ENCODE assay signal across 8 cellular contexts in genomic region chr1:7478797-7479499, GRCh38.
DNase-seq lines count a peak whose midpoint lies in the region; ATAC-seq, FAIRE-seq and TF ChIP-seq lines count a peak whose summit lies in the region.

No MANE protein-coding gene starts in this region.

- no peak overlapping the region for H3K27ac Mint-ChIP-seq in CD14-positive monocyte

- H3K36me3 ChIP-seq in OCI-LY3 (replicated peaks; ENCODE audit: low read depth, low read length), result no peaks in the 10 kb centered on the region
- H3K36me3 ChIP-seq in sigmoid colon, result no peaks in the 10 kb centered on the region

- ATAC-seq in HG03342 (IDR thresholded peaks at IDR 0.05; ENCODE audit: unreplicated experiment), result no peak

- H3K27me3 Mint-ChIP-seq in CD14-positive monocyte (ENCODE audit: low read depth in 3 of 3), result no peaks in the 10 kb centered on the region

- no peak for TF ChIP-seq POLR2A in GM12891 (IDR thresholded peaks at IDR 0.05; ENCODE audit: low read depth, low read length)
- TF ChIP-seq POLR2A in sigmoid colon (IDR thresholded peaks at IDR 0.05), result no peak

- intact Hi-C loops in sigmoid colon (cut with DNase I) (loop anchor here (10.0 kb wide), 1 partner anchor 184 kb away; no protein-coding TSS in a partner anchor), CD14-positive monocyte (cut with micrococcal nuclease) (no loop called here)

- TF ChIP-seq CTCF in OCI-LY3 (IDR thresholded peaks at IDR 0.05; ENCODE audit: low read depth, low read length), result no peak
- TF ChIP-seq CTCF in sigmoid colon (IDR thresholded peaks at IDR 0.05), result no peak
- no peak for TF ChIP-seq CTCF in CD14-positive monocyte (IDR thresholded peaks at IDR 0.05)

- H3K4me3 ChIP-seq in OCI-LY3 (ENCODE audit: low read length) (no peak overlapping the region), sigmoid colon (no peak overlapping the region)

- no peak overlapping the region for H3K4me3 Mint-ChIP-seq in CD14-positive monocyte

- H4K20me1 ChIP-seq in OCI-LY3 (ENCODE audit: insufficient read depth, low read length), result no peaks in the 10 kb centered on the region

- H3K27me3 ChIP-seq in OCI-LY3 (ENCODE audit: low read depth, low read length) (peaks cover 2% of the 10 kb centered on the region), sigmoid colon (no peaks in the 10 kb centered on the region)

- peaks cover 10% of the 10 kb centered on the region; the same call in 1 of the 2 replicates for H3K4me1 ChIP-seq in OCI-LY3 (ENCODE audit: low read length)
- H3K4me1 ChIP-seq in sigmoid colon, result peaks cover 0 to 13% (median 7%) of the 10 kb centered on the region in 4 donors

- WGBS in sigmoid colon, 2 donors, result 25 to 58% methylated on average over 14 of the region's 14 CpGs

- H3K4me2 ChIP-seq in OCI-LY3 (ENCODE audit: low read length), result peak overlapping the region; percentile 14; the same call in 1 of the 2 replicates

- DNase-seq in GM12891 (ENCODE audit: insufficient read length, low spot score) (peak; percentile 41), foreskin melanocyte (peak; percentile 96), sigmoid colon (peak; percentile 94), HUDEP-2 (lab: John Stamatoyannopoulos, UW; ENCODE audit: unreplicated experiment in 76 of 76) (no peak), CD14-positive monocyte (ENCODE audit: low spot score) (no peak), UCSD-AML1 (lab: John Stamatoyannopoulos, UW; ENCODE audit: unreplicated experiment) (no peak)

- peak in 3 of 4 donors; percentile 2 to 50 (median 42) for TF ChIP-seq EP300 in sigmoid colon (IDR thresholded peaks at IDR 0.05)

- H3K9me3 ChIP-seq in OCI-LY3 (ENCODE audit: insufficient read depth, low read length), result no peaks in the 10 kb centered on the region
- no peaks in the 10 kb centered on the region for H3K9me3 ChIP-seq in sigmoid colon

- no peak overlapping the region for H3K9ac ChIP-seq in OCI-LY3 (ENCODE audit: low read length)

- no peak overlapping the region for H3K27ac ChIP-seq in OCI-LY3 (ENCODE audit: low read length)
- peak overlapping the region; percentile 53 to 70 (median 66) for H3K27ac ChIP-seq in sigmoid colon

- H3K4me1 Mint-ChIP-seq in CD14-positive monocyte, result no peaks in the 10 kb centered on the region

- H3K36me3 Mint-ChIP-seq in CD14-positive monocyte, result no peaks in the 10 kb centered on the region

- H2AFZ ChIP-seq in OCI-LY3 (ENCODE audit: low read depth, low read length), result no peak overlapping the region

- FAIRE-seq in GM12891 (lab: Jason Lieb, UNC), result no peak

- H3K79me2 ChIP-seq in OCI-LY3 (ENCODE audit: low read length), result no peaks in the 10 kb centered on the region

- no peaks in the 10 kb centered on the region for H3K9me3 Mint-ChIP-seq in CD14-positive monocyte

TF ChIP-seq in GM12891, 5 proteins besides CTCF, POLR2A, EP300 and RAD21:
- no peak for TF ChIP-seq POLR2AphosphoS5 (IDR thresholded peaks at IDR 0.05; ENCODE audit: low read depth, low read length)
- TF ChIP-seq POU2F2 (IDR thresholded peaks at IDR 0.05; ENCODE audit: low read depth, low read length), result no peak
- TF ChIP-seq PAX5 (IDR thresholded peaks at IDR 0.05; ENCODE audit: insufficient read depth, low read length, severe bottlenecking), result no peak
- 0 out of 2 replicates have a peak, but pooled peaks have one; percentile 2 for TF ChIP-seq SPI1 (IDR thresholded peaks at IDR 0.05; ENCODE audit: low read depth, low read length)

Comparison
In these comparisons a context has a peak if more than half of its experiments do, and no peak if none do; other contexts are left out.
1. DNase-seq: peak in GM12891 (single experiment), foreskin melanocyte (single experiment) and sigmoid colon (single experiment); none in HUDEP-2 (0 of 76), CD14-positive monocyte (single experiment) and UCSD-AML1 (single experiment).